Comparison of ENCODE assay signal across 9 cellular contexts in genomic region chr14:56199095-56199975, GRCh38.
A peak's percentile ranks its signal among the peaks of the same experiment; 100 is the strongest.
DNase-seq lines count a peak whose midpoint lies in the region; ATAC-seq, FAIRE-seq and TF ChIP-seq lines count a peak whose summit lies in the region.
"Had no signal": no experiment of that assay in that cellular context is flagged by ENCODE, and none has a peak within 500 bp of the region (broad histone marks: within the 10 kb centered on the region; RNA-seq: fewer than 3 reads in every experiment).

No MANE protein-coding gene starts in this region.

- TF ChIP-seq CTCF in GM13977 (IDR thresholded peaks at IDR 0.05; ENCODE audit: extremely low read depth, insufficient read depth, missing control alignments) = no peak
- no peak for TF ChIP-seq CTCF in vagina (IDR thresholded peaks at IDR 0.05)
- TF ChIP-seq CTCF in activated CD8-positive, alpha-beta T cell treated with anti-CD3 and anti-CD28 coated beads for 36 hours (IDR thresholded peaks at IDR 0.05) = no peak

- no peaks in the 10 kb centered on the region for H3K36me3 Mint-ChIP-seq in activated CD8-positive, alpha-beta T cell treated with anti-CD3 and anti-CD28 coated beads for 36 hours (ENCODE audit: low read depth)

- no peaks in the 10 kb centered on the region for H3K36me3 ChIP-seq in vagina

- TF ChIP-seq POLR2A in vagina (IDR thresholded peaks at IDR 0.05) = no peak

- no peaks in the 10 kb centered on the region for H3K9me3 Mint-ChIP-seq in activated CD8-positive, alpha-beta T cell treated with anti-CD3 and anti-CD28 coated beads for 36 hours
- H3K9me3 Mint-ChIP-seq: neural crest cell had no signal

- in situ Hi-C loops in GM13977 (cut with MboI; ENCODE audit: low pct_unique_long_range_greater_than_20kb, low sequenced_read_pairs, unreplicated experiment) = no loop called here

- intact Hi-C loops in vagina (cut with DNase I) = no loop called here
- intact Hi-C loops in activated CD8-positive, alpha-beta T cell treated with anti-CD3 and anti-CD28 coated beads for 36 hours (cut with micrococcal nuclease) = no loop called here

- POLR2A ChIA-PET in activated CD8-positive, alpha-beta T cell treated with anti-CD3 and anti-CD28 coated beads for 36 hours (lab: Charles Lee) = interaction anchor here (0.6 kb wide), 1 partner anchor 13 kb away, joined by 3 read pairs; no protein-coding TSS in a partner anchor

- CTCF ChIA-PET in activated CD8-positive, alpha-beta T cell treated with anti-CD3 and anti-CD28 coated beads for 36 hours (lab: Charles Lee) = no interaction called here

- no peak overlapping the region for H3K4me3 Mint-ChIP-seq in activated CD8-positive, alpha-beta T cell treated with anti-CD3 and anti-CD28 coated beads for 36 hours
- H3K4me3 Mint-ChIP-seq: neural crest cell had no signal

- H3K27ac Mint-ChIP-seq in activated CD8-positive, alpha-beta T cell treated with anti-CD3 and anti-CD28 coated beads for 36 hours = no peak overlapping the region

- peak overlapping the region; percentile 62 for H3K27ac ChIP-seq in vagina

- no peaks in the 10 kb centered on the region for H3K27me3 Mint-ChIP-seq in activated CD8-positive, alpha-beta T cell treated with anti-CD3 and anti-CD28 coated beads for 36 hours

- peaks cover 16% of the 10 kb centered on the region for H3K4me1 ChIP-seq in vagina

- ATAC-seq in HG02943 (IDR thresholded peaks at IDR 0.05; ENCODE audit: low read depth, unreplicated experiment) = peak; percentile 47
- no peak for ATAC-seq in activated CD8-positive, alpha-beta T cell treated with anti-CD3 and anti-CD28 coated beads for 36 hours

- DNase-seq in GM13977 (ENCODE audit: low spot score) (peak; percentile 18), T1000 (lab: John Stamatoyannopoulos, UW) (peak; percentile 31), vagina (ENCODE audit: extremely low spot score in 2 of 2) (no peak), NCI-H2196 treated with DMSO at 0.1 percent for 48 hours (lab: John Stamatoyannopoulos, UW; ENCODE audit: unreplicated experiment) (no peak), NK-92 (lab: John Stamatoyannopoulos, UW; ENCODE audit: unreplicated experiment) (no peak)
- DNase-seq in activated CD8-positive, alpha-beta T cell treated with anti-CD3 and anti-CD28 coated beads for 36 hours = no peak

- H3K27me3 ChIP-seq in vagina = no peaks in the 10 kb centered on the region

- peak; percentile 41 for FAIRE-seq in islet of Langerhans (lab: Jason Lieb, UNC)

- no peak overlapping the region for H3K4me3 ChIP-seq in vagina

- H3K9me3 ChIP-seq in vagina = no peaks in the 10 kb centered on the region

- peaks cover 29% of the 10 kb centered on the region for H3K4me1 Mint-ChIP-seq in activated CD8-positive, alpha-beta T cell treated with anti-CD3 and anti-CD28 coated beads for 36 hours (ENCODE audit: low read depth)

Comparison
In these comparisons a context has a peak if more than half of its experiments do, and no peak if none do; other contexts are left out.
1. DNase-seq: peak in GM13977 (single experiment) and T1000 (single experiment); none in vagina (0 of 2), activated CD8-positive, alpha-beta T cell treated with anti-CD3 and anti-CD28 coated beads for 36 hours (single experiment), NCI-H2196 treated with DMSO at 0.1 percent for 48 hours (single experiment) and NK-92 (single experiment).